ENCODE assay signal across 23 cellular contexts in genomic region chr7:1858435-1859265, GRCh38.
DNase-seq lines count a peak whose midpoint lies in the region; ATAC-seq and TF ChIP-seq lines count a peak whose summit lies in the region.
"Had no signal": no experiment of that assay in that cellular context is flagged by ENCODE, and none has a peak within 500 bp of the region (broad histone marks: within the 10 kb centered on the region; RNA-seq: fewer than 3 reads in every experiment).

No MANE protein-coding gene starts in this region.

- H3K27me3 ChIP-seq in iPS-15b (ENCODE audit: control insufficient read depth, insufficient read depth, low read length) (no peaks in the 10 kb centered on the region), psoas muscle (ENCODE audit: insufficient read depth in 3 of 3, low read length in 2 of 3) (no peaks in the 10 kb centered on the region), ovary (no peaks in the 10 kb centered on the region)
- H3K27me3 ChIP-seq: breast epithelium had no signal

- no peak for ATAC-seq in psoas muscle
- ATAC-seq: left colon, T-helper 17 cell had no signal

- H3K36me3 ChIP-seq in iPS-15b (ENCODE audit: control insufficient read depth, insufficient read depth, low read length) (no peaks in the 10 kb centered on the region), psoas muscle (ENCODE audit: insufficient read depth in 1 of 2, low read depth in 1 of 2) (no peaks in the 10 kb centered on the region), ovary (no peaks in the 10 kb centered on the region)
- H3K36me3 ChIP-seq: breast epithelium, prostate gland had no signal

- H3K9me3 ChIP-seq in iPS-15b (ENCODE audit: control insufficient read depth, insufficient read depth, low read length) (no peaks in the 10 kb centered on the region), psoas muscle (no peaks in the 10 kb centered on the region), ovary (no peaks in the 10 kb centered on the region)
- H3K9me3 ChIP-seq: prostate gland had no signal

- no peak for TF ChIP-seq POLR2A in ovary (IDR thresholded peaks at IDR 0.05)

- peak overlapping the region; percentile 24 for H3K9ac ChIP-seq in iPS-15b (ENCODE audit: low read depth, low read length)

- TF ChIP-seq EP300 in ovary (IDR thresholded peaks at IDR 0.05), result no peak

- intact Hi-C loops in psoas muscle (cut with DNase I) (no loop called here), ovary (cut with DNase I) (no loop called here)

- no peaks in the 10 kb centered on the region for H3K4me1 ChIP-seq in iPS-15b (ENCODE audit: control insufficient read depth, insufficient read depth, low read length)
- H3K4me1 ChIP-seq in psoas muscle, result peaks cover 3% of the 10 kb centered on the region
- peaks cover 2% of the 10 kb centered on the region for H3K4me1 ChIP-seq in ovary (ENCODE audit: insufficient read depth)
- H3K4me1 ChIP-seq: breast epithelium, prostate gland had no signal

- H3K27ac ChIP-seq in psoas muscle (no peak overlapping the region), ovary (no peak overlapping the region)
- H3K27ac ChIP-seq: 22Rv1, breast epithelium, PC-9, prostate gland had no signal

- 96 to 97% (median 96%) methylated on average over 29 of the region's 29 CpGs for WGBS in psoas muscle, 3 donors
- 94 to 97% (median 96%) methylated on average over 29 of the region's 29 CpGs for WGBS in ovary, 3 donors

- no peak overlapping the region for H3K4me3 ChIP-seq in iPS-15b (ENCODE audit: low read depth, low read length)
- no peak overlapping the region for H3K4me3 ChIP-seq in psoas muscle
- no peak overlapping the region for H3K4me3 ChIP-seq in ovary
- H3K4me3 ChIP-seq: breast epithelium, PC-9, prostate gland had no signal

- TF ChIP-seq CTCF in psoas muscle (IDR thresholded peaks at IDR 0.05) (no peak), ovary (IDR thresholded peaks at IDR 0.05) (no peak)

- peak; percentile 25 for DNase-seq in NCI-H82 (lab: John Stamatoyannopoulos, UW)
- no peak for DNase-seq in NCI-H82 treated with DMSO at 0.1 percent for 48 hours (lab: John Stamatoyannopoulos, UW; ENCODE audit: unreplicated experiment)
- DNase-seq in NCI-H69 (lab: John Stamatoyannopoulos, UW), result peak; percentile 16
- DNase-seq in psoas muscle, result peak; percentile 13 to 39
- no peak for DNase-seq in activated gamma-delta T cell treated with Interleukin-2 at 50 U/mL for 16 hours
- no peak for DNase-seq in activated CD4-positive, alpha-beta T cell treated with anti-CD3 and anti-CD28 coated beads for 1 hour
- no peak for DNase-seq in ovary
- DNase-seq: activated CD4-positive, alpha-beta T cell treated with anti-CD3 and anti-CD28 coated beads, Interleukin-2, amount 50 U/mL, for 4 hours; DMS79 treated with DMSO at 0.1 percent for 48 hours; GF-D8; HFFc6; left colon; mesendoderm; NCI-H1105; NCI-H187; PC-9; SHP77; stimulated activated naive CD4-positive, alpha-beta T cell had no signal

Comparison
In these comparisons a context has a peak if more than half of its experiments do, and no peak if none do; other contexts are left out.
1. DNase-seq: peak in NCI-H82 (single experiment), NCI-H69 (single experiment) and psoas muscle (2 of 2); none in NCI-H82 treated with DMSO at 0.1 percent for 48 hours (single experiment), activated gamma-delta T cell treated with Interleukin-2 at 50 U/mL for 16 hours (single experiment), activated CD4-positive, alpha-beta T cell treated with anti-CD3 and anti-CD28 coated beads for 1 hour (single experiment) and ovary (0 of 5).